In genomic region chr10:70735161-70735560, GRCh38 we compare ENCODE assay signal across 36 cellular contexts. TPM values are rescaled to one million over a fixed set of nuclear protein-coding genes. Genes with fewer than 3 reads are reported as not detected.
"Had no signal": no experiment of that assay in that cellular context is flagged by ENCODE, and none has a peak within 500 bp of the region (broad histone marks: within the 10 kb centered on the region; RNA-seq: fewer than 3 reads in every experiment).

No MANE protein-coding gene starts in this region.

- H3K4me1 Mint-ChIP-seq: activated B cell treated with CpG ODN at 0.5 μM for 24 hours; activated CD4-positive, alpha-beta memory T cell treated with anti-CD3 and anti-CD28 coated beads, Interleukin-2, amount 10 ng/mL, durations not matched to agents 7 days and 5 days; activated CD4-positive, alpha-beta T cell treated with anti-CD3 and anti-CD28 coated beads, Interleukin-2, amount 10 ng/mL, durations not matched to agents 24 days and 14 days; activated naive CD4-positive, alpha-beta T cell treated with anti-CD3 and anti-CD28 coated beads, Interleukin-2, amount 10 ng/mL, durations not matched to agents 7 days and 5 days had no signal

- H3K27me3 ChIP-seq: ascending aorta, breast epithelium, cardiac muscle cell, colonic mucosa, esophagus squamous epithelium had no signal

- FAIRE-seq: endometrium, endothelial cell of umbilical vein had no signal

- H3K27me3 Mint-ChIP-seq: activated CD4-positive, alpha-beta memory T cell treated with anti-CD3 and anti-CD28 coated beads, Interleukin-2, amount 10 ng/mL, durations not matched to agents 7 days and 5 days; activated CD4-positive, alpha-beta T cell treated with anti-CD3 and anti-CD28 coated beads, Interleukin-2, amount 10 ng/mL, durations not matched to agents 24 days and 14 days; activated T-cell treated with anti-CD3 and anti-CD28 coated beads, Interleukin-2, amount 50 U/mL, for 24 hours had no signal

- H3K4me1 ChIP-seq: ascending aorta, breast epithelium, colonic mucosa had no signal

- ATAC-seq: activated CD4-positive, CD25-positive, alpha-beta regulatory T cell treated with anti-CD3 and anti-CD28 coated beads, Interleukin-2, amount 50 U/mL, for 24 hours; activated naive CD4-positive, alpha-beta T cell treated with anti-CD3 and anti-CD28 coated beads, Interleukin-2, amount 50 U/mL, for 72 hours; activated T-cell treated with anti-CD3 and anti-CD28 coated beads, Interleukin-2, amount 50 U/mL, for 72 hours; T-helper 17 cell had no signal

- H3K27ac Mint-ChIP-seq: activated B cell treated with CpG ODN at 0.5 μM for 24 hours; activated CD4-positive, alpha-beta memory T cell treated with anti-CD3 and anti-CD28 coated beads, Interleukin-2, amount 10 ng/mL, durations not matched to agents 7 days and 5 days; activated CD4-positive, alpha-beta T cell treated with anti-CD3 and anti-CD28 coated beads, Interleukin-2, amount 10 ng/mL, durations not matched to agents 24 days and 14 days; activated naive CD4-positive, alpha-beta T cell treated with anti-CD3 and anti-CD28 coated beads, Interleukin-2, amount 10 ng/mL, durations not matched to agents 7 days and 5 days; activated naive CD8-positive, alpha-beta T cell treated with anti-CD3 and anti-CD28 coated beads, Interleukin-2, amount 10 ng/mL, durations not matched to agents 7 days and 5 days; activated T-cell treated with anti-CD3 and anti-CD28 coated beads, Interleukin-2, amount 50 U/mL, for 24 hours; activated T-cell treated with anti-CD3 and anti-CD28 coated beads, Interleukin-2, amount 50 U/mL, for 72 hours; T-helper 17 cell; T-helper 2 cell treated with Interferon-gamma antibody and Interleukin-4, amounts not matched to agents 5 μg/mL and 100 μg/mL, for 36 hours had no signal

- DNase-seq: activated B cell treated with CpG ODN at 0.5 μM for 24 hours; activated CD4-positive, alpha-beta memory T cell treated with anti-CD3 and anti-CD28 coated beads, Interleukin-2, amount 10 ng/mL, durations not matched to agents 7 days and 5 days; activated CD4-positive, alpha-beta T cell treated with anti-CD3 and anti-CD28 coated beads, Interleukin-2, amount 10 ng/mL, durations not matched to agents 24 days and 14 days; activated CD4-positive, alpha-beta T cell treated with anti-CD3 and anti-CD28 coated beads, Interleukin-2, amount 50 U/mL, for 4 hours; activated CD8-positive, alpha-beta memory T cell treated with anti-CD3 and anti-CD28 coated beads, Interleukin-2, amount 50 U/mL, for 48 hours; activated gamma-delta T cell; activated naive CD4-positive, alpha-beta T cell; activated naive CD4-positive, alpha-beta T cell treated with anti-CD3 and anti-CD28 coated beads, Interleukin-2, amount 10 ng/mL, durations not matched to agents 7 days and 5 days; activated naive CD8-positive, alpha-beta T cell treated with anti-CD3 and anti-CD28 coated beads, Interleukin-2, amount 10 ng/mL, durations not matched to agents 7 days and 5 days; activated T-cell treated with anti-CD3 and anti-CD28 coated beads for 4 hours; activated T-cell treated with anti-CD3 and anti-CD28 coated beads, Interleukin-2, amount 50 U/mL, for 24 hours; activated T-cell treated with anti-CD3 and anti-CD28 coated beads, Interleukin-2, amount 50 U/mL, for 72 hours; central memory CD4-positive, alpha-beta T cell; colonic mucosa; effector CD8-positive, alpha-beta T cell; esophagus squamous epithelium; foreskin melanocyte; head of caudate nucleus; T-helper 1 cell; T-helper 17 cell; T1000; WERI-Rb-1 had no signal

- H3K27ac ChIP-seq: ascending aorta, breast epithelium, cardiac muscle cell, colonic mucosa, epithelial cell of prostate, esophagus squamous epithelium, WERI-Rb-1 had no signal

- H3K9me3 ChIP-seq: ascending aorta, breast epithelium, colonic mucosa, esophagus squamous epithelium had no signal

- H3K4me3 Mint-ChIP-seq: activated B cell treated with CpG ODN at 0.5 μM for 24 hours; activated CD4-positive, alpha-beta memory T cell treated with anti-CD3 and anti-CD28 coated beads, Interleukin-2, amount 10 ng/mL, durations not matched to agents 7 days and 5 days; activated CD4-positive, alpha-beta T cell treated with anti-CD3 and anti-CD28 coated beads, Interleukin-2, amount 10 ng/mL, durations not matched to agents 24 days and 14 days; activated naive CD4-positive, alpha-beta T cell treated with anti-CD3 and anti-CD28 coated beads, Interleukin-2, amount 10 ng/mL, durations not matched to agents 7 days and 5 days; activated naive CD8-positive, alpha-beta T cell treated with anti-CD3 and anti-CD28 coated beads, Interleukin-2, amount 10 ng/mL, durations not matched to agents 7 days and 5 days; activated T-cell treated with anti-CD3 and anti-CD28 coated beads, Interleukin-2, amount 50 U/mL, for 24 hours; activated T-cell treated with anti-CD3 and anti-CD28 coated beads, Interleukin-2, amount 50 U/mL, for 72 hours; brain; T-helper 17 cell; T-helper 2 cell treated with Interferon-gamma antibody and Interleukin-4, amounts not matched to agents 5 μg/mL and 100 μg/mL, for 36 hours had no signal

- H3K9me3 Mint-ChIP-seq: activated B cell treated with CpG ODN at 0.5 μM for 24 hours; activated CD4-positive, alpha-beta memory T cell treated with anti-CD3 and anti-CD28 coated beads, Interleukin-2, amount 10 ng/mL, durations not matched to agents 7 days and 5 days; activated CD4-positive, alpha-beta T cell treated with anti-CD3 and anti-CD28 coated beads, Interleukin-2, amount 10 ng/mL, durations not matched to agents 24 days and 14 days; activated naive CD4-positive, alpha-beta T cell treated with anti-CD3 and anti-CD28 coated beads, Interleukin-2, amount 10 ng/mL, durations not matched to agents 7 days and 5 days; activated naive CD4-positive, alpha-beta T cell treated with anti-CD3 and anti-CD28 coated beads, Interleukin-2, amount 50 U/mL, for 72 hours; activated naive CD8-positive, alpha-beta T cell treated with anti-CD3 and anti-CD28 coated beads, Interleukin-2, amount 10 ng/mL, durations not matched to agents 7 days and 5 days; activated T-cell treated with anti-CD3 and anti-CD28 coated beads, Interleukin-2, amount 50 U/mL, for 24 hours; activated T-cell treated with anti-CD3 and anti-CD28 coated beads, Interleukin-2, amount 50 U/mL, for 72 hours; brain; T-helper 2 cell treated with Interferon-gamma antibody and Interleukin-4, amounts not matched to agents 5 μg/mL and 100 μg/mL, for 36 hours had no signal

- H3K36me3 Mint-ChIP-seq: activated naive CD4-positive, alpha-beta T cell treated with anti-CD3 and anti-CD28 coated beads, Interleukin-2, amount 10 ng/mL, durations not matched to agents 7 days and 5 days; activated naive CD4-positive, alpha-beta T cell treated with anti-CD3 and anti-CD28 coated beads, Interleukin-2, amount 50 U/mL, for 72 hours; activated naive CD8-positive, alpha-beta T cell treated with anti-CD3 and anti-CD28 coated beads, Interleukin-2, amount 10 ng/mL, durations not matched to agents 7 days and 5 days; brain had no signal

- H3K36me3 ChIP-seq: ascending aorta, breast epithelium, cardiac muscle cell, colonic mucosa, esophagus squamous epithelium, WERI-Rb-1 had no signal

- H3K4me3 ChIP-seq: ascending aorta, breast epithelium, cardiac muscle cell, colonic mucosa, esophagus squamous epithelium had no signal

RNA-seq across cellular contexts. Expression of gene TBATA, which starts 50.0 kb away (rescaled TPM):
- total RNA-seq: activated B cell treated with CpG ODN at 0.5 μM for 24 hours; activated CD4-positive, alpha-beta memory T cell treated with anti-CD3 and anti-CD28 coated beads, Interleukin-2, amount 10 ng/mL, durations not matched to agents 7 days and 5 days; activated CD4-positive, alpha-beta T cell treated with anti-CD3 and anti-CD28 coated beads, Interleukin-2, amount 10 ng/mL, durations not matched to agents 24 days and 14 days; activated naive CD4-positive, alpha-beta T cell treated with anti-CD3 and anti-CD28 coated beads, Interleukin-2, amount 50 U/mL, for 72 hours; activated naive CD8-positive, alpha-beta T cell treated with anti-CD3 and anti-CD28 coated beads, Interleukin-2, amount 10 ng/mL, durations not matched to agents 7 days and 5 days; activated T-cell treated with anti-CD3 and anti-CD28 coated beads, Interleukin-2, amount 50 U/mL, for 72 hours; ascending aorta; breast epithelium; cardiac muscle cell; colonic mucosa; dermis microvascular lymphatic vessel endothelial cell; endothelial cell of umbilical vein; esophagus squamous epithelium; fibroblast of lung; fibroblast of villous mesenchyme; T-helper 17 cell had no signal
- polyA plus RNA-seq: cardiac muscle cell, endothelial cell of umbilical vein, esophagus, fibroblast of lung had no signal
